Comparison of ENCODE assay signal across 8 cellular contexts in the genomic region with DNA sequence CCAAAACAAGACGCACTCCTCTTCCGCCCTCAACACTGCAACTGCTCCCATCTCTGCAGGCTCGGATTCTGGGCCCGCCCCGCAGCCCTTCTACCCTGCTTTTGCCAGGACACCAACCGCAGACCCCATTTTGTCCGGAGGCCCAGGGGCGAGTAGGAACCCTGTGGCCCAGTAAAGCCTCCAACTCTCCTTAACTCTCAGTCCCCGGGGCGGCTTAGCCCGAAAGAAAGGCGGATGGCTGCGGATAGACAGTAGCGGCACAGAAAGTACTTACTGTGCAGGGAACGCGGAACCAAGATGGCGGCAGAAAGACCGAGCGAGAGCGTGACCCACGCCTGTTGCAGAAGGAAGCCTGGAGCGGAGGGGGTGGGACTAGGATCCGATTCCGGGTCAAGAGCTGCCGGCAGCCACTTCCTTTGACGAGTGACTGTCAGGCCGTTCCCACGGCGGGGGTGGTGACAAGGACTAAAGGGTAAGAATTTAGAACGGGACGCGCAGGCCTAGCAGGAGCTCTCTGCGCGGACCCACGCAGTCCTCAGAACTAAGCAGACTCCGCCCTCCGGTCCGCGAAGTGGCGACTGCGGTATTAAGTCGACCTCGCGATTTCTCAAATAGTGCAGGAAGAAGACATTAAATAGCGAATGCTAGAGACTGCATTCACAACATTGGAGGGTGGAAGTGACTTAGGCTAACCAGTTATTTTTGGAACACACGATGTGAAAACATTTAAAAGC. TPM values are rescaled to one million over a fixed set of nuclear protein-coding genes. Genes with fewer than 3 reads are reported as not detected.
DNase-seq lines count a peak whose midpoint lies in the region; FAIRE-seq and TF ChIP-seq lines count a peak whose summit lies in the region.

A gene (minus strand): TSS at position 311 of the 734 bp plus-strand sequence. CDS start 778 bp downstream, outside the sequence.

- H3K27ac ChIP-seq in neutrophil (peak within 1 kb of the TSS; percentile 96), substantia nigra (ENCODE audit: low read depth, low read length, poor library complexity, severe bottlenecking) (peak within 1 kb of the TSS; percentile 97)

- peaks cover 46% of the 10 kb centered on the region for H3K4me1 Mint-ChIP-seq in activated naive CD4-positive, alpha-beta T cell treated with anti-CD3 and anti-CD28 coated beads for 36 hours (ENCODE audit: low read depth)

- H3K36me3 Mint-ChIP-seq in activated naive CD4-positive, alpha-beta T cell treated with anti-CD3 and anti-CD28 coated beads for 36 hours (ENCODE audit: low read depth): peaks cover 78% of the 10 kb centered on the region

- no peaks in the 10 kb centered on the region for H3K36me3 ChIP-seq in neutrophil

- H3K4me1 ChIP-seq in neutrophil (ENCODE audit: control insufficient read depth in 1 of 2, insufficient read depth in 1 of 2, low read depth in 1 of 2, low read length in 1 of 2): peaks cover 55 to 56% of the 10 kb centered on the region in 2 experiments

- H3K27me3 Mint-ChIP-seq in activated naive CD4-positive, alpha-beta T cell treated with anti-CD3 and anti-CD28 coated beads for 36 hours (ENCODE audit: low read depth): no peaks in the 10 kb centered on the region

- TF ChIP-seq CTCF in HFF-Myc (IDR thresholded peaks at IDR 0.05; ENCODE audit: low read depth, low read length, missing control alignments) (no peak), neutrophil (IDR thresholded peaks at IDR 0.05) (no peak)

- no peaks in the 10 kb centered on the region for H3K9me3 Mint-ChIP-seq in activated naive CD4-positive, alpha-beta T cell treated with anti-CD3 and anti-CD28 coated beads for 36 hours

- FAIRE-seq in frontal cortex (lab: Jason Lieb, UNC): no peak

- H3K27me3 ChIP-seq in neutrophil: no peaks in the 10 kb centered on the region

- intact Hi-C loops in activated naive CD4-positive, alpha-beta T cell treated with anti-CD3 and anti-CD28 coated beads for 36 hours (cut with micrococcal nuclease): loop anchor here (1.0 to 5.0 kb wide), 9 partner anchors 27 to 706 kb away; a partner anchor contains a TSS

- DNase-seq in GM03348 (ENCODE audit: low spot score) (peak; percentile 98), HFF-Myc (ENCODE audit: extremely low read depth, low read depth) (peak; percentile 85), NAMALWA (ENCODE audit: low spot score) (peak; percentile 99), SK-N-DZ (ENCODE audit: low spot score) (peak; percentile 98), frontal cortex (ENCODE audit: low spot score in 2 of 2) (peak; percentile 83 to 96), substantia nigra (lab: John Stamatoyannopoulos, UW) (peak; percentile 80 to 99 (median 97))
- DNase-seq in activated naive CD4-positive, alpha-beta T cell treated with anti-CD3 and anti-CD28 coated beads for 36 hours: peak; percentile 99

- CTCF ChIA-PET in activated naive CD4-positive, alpha-beta T cell treated with anti-CD3 and anti-CD28 coated beads for 36 hours (lab: Charles Lee): interaction anchor here (0.5 to 0.8 kb wide), 4 partner anchors 26 to 89 kb away, joined by 3 to 5 read pairs (median 4); no protein-coding TSS in a partner anchor

- peak within 1 kb of the TSS; percentile 99 for H3K27ac Mint-ChIP-seq in activated naive CD4-positive, alpha-beta T cell treated with anti-CD3 and anti-CD28 coated beads for 36 hours

- no peaks in the 10 kb centered on the region for H3K9me3 ChIP-seq in neutrophil

- peak within 1 kb of the TSS; percentile 95 for H3K4me3 ChIP-seq in HFF-Myc (replicated peaks; ENCODE audit: low read depth, low read length)
- peak within 1 kb of the TSS; percentile 91 to 97 for H3K4me3 ChIP-seq in neutrophil (ENCODE audit: low read depth in 1 of 2, low read length in 1 of 2)

- H3K4me3 Mint-ChIP-seq in activated naive CD4-positive, alpha-beta T cell treated with anti-CD3 and anti-CD28 coated beads for 36 hours: peak within 1 kb of the TSS; percentile 99

RNA-seq across cellular contexts. Expression of the gene that starts here (rescaled TPM):
- 2,275 and 2,660 TPM in 2 replicates for polyA plus RNA-seq in SK-N-DZ (2014; cell fraction: cytosol; rRNA removed)
- polyA plus RNA-seq in SK-N-DZ (2014; cell fraction: nucleus; rRNA removed): 1,144 and 1,499 TPM in 2 replicates
- total RNA-seq in activated naive CD4-positive, alpha-beta T cell treated with anti-CD3 and anti-CD28 coated beads for 36 hours: 1,000 to 10,000 TPM; 1,279 to 1,321 TPM
- 969 TPM for total RNA-seq in frontal cortex

Comparison
In these comparisons a context has a peak if more than half of its experiments do, and no peak if none do; other contexts are left out.
1. Peak in every context shown above with its lines: DNase-seq, H3K4me3 ChIP-seq and H3K27ac ChIP-seq.